In genomic region chr14:24271134-24271833, GRCh38 we compare ENCODE assay signal across 8 cellular contexts. TPM values are rescaled to one million over a fixed set of nuclear protein-coding genes. Genes with fewer than 3 reads are reported as not detected.
DNase-seq lines count a peak whose midpoint lies in the region; ATAC-seq and TF ChIP-seq lines count a peak whose summit lies in the region.

Gene RABGGTA (minus strand): TSS chr14:24271597. CDS start chr14:24271115, 482 bp downstream.

- CTCF ChIA-PET in activated B cell treated with CpG ODN at 0.5 μM for 24 hours (lab: Charles Lee): interaction anchor here (0.6 to 2.5 kb wide), 15 partner anchors 8 to 158 kb away, joined by 3 to 30 read pairs (median 4); partner anchors contain the start of genes CBLN3, DHRS1, KHNYN and MDP1

- H3K36me3 Mint-ChIP-seq in activated B cell treated with CpG ODN at 0.5 μM for 24 hours (ENCODE audit: low read depth): peaks cover 34% of the 10 kb centered on the region

- no peaks in the 10 kb centered on the region for H3K9me3 Mint-ChIP-seq in activated B cell treated with CpG ODN at 0.5 μM for 24 hours

- ATAC-seq in GM18907 (IDR thresholded peaks at IDR 0.05; ENCODE audit: unreplicated experiment): peak; percentile 86
- ATAC-seq in HG03159 (IDR thresholded peaks at IDR 0.05; ENCODE audit: unreplicated experiment): peak; percentile 85
- ATAC-seq in activated B cell treated with CpG ODN at 0.5 μM for 24 hours (ENCODE audit: low read depth): peak; percentile 83

- H3K4me1 Mint-ChIP-seq in activated B cell treated with CpG ODN at 0.5 μM for 24 hours: peaks cover 57% of the 10 kb centered on the region

- DNase-seq in AG08395 (ENCODE audit: low spot score): peak; percentile 96
- DNase-seq in NCI-H2227 (lab: John Stamatoyannopoulos, UW; ENCODE audit: unreplicated experiment): peak; percentile 97
- peak; percentile 88 for DNase-seq in activated B cell treated with CpG ODN at 0.5 μM for 24 hours
- peak in 59 of 61 donors; percentile 11 to 88 (median 72) for DNase-seq in caudate nucleus (lab: John Stamatoyannopoulos, UW)
- DNase-seq in islet precursor cell: peak; percentile 93
- DNase-seq in stimulated activated CD4-positive, alpha-beta T cell treated with anti-CD3 and anti-CD28 coated beads, Interleukin-12 subunit alpha, Interleukin-12 subunit beta, amount 100 ng/mL, for 48 hours (ENCODE audit: low read depth in 2 of 3, low spot score in 1 of 3): peak; percentile 75 to 81 (median 79)

- peak within 1 kb of the TSS; percentile 90 for H3K4me3 Mint-ChIP-seq in activated B cell treated with CpG ODN at 0.5 μM for 24 hours

- TF ChIP-seq CTCF in activated B cell treated with CpG ODN at 0.5 μM for 24 hours (IDR thresholded peaks at IDR 0.05): no peak

- intact Hi-C loops in activated B cell treated with CpG ODN at 0.5 μM for 24 hours (cut with micrococcal nuclease): loop anchor here (1.0 to 5.0 kb wide), 10 partner anchors 8 to 157 kb away; partner anchors contain the start of genes DCAF11, GMPR2, MDP1 and NEDD8

- POLR2A ChIA-PET in activated B cell treated with CpG ODN at 0.5 μM for 24 hours (lab: Charles Lee): interaction anchor here (0.6 to 9.8 kb wide), 29 partner anchors 9 to 176 kb away, joined by 3 to 175 read pairs (median 7); partner anchors contain the start of genes CBLN3, CHMP4A, DCAF11 and DHRS1

- H3K27ac ChIP-seq in caudate nucleus (ENCODE audit: low read depth, low read length): peak within 1 kb of the TSS; percentile 96

- peak within 1 kb of the TSS; percentile 96 for H3K27ac Mint-ChIP-seq in activated B cell treated with CpG ODN at 0.5 μM for 24 hours

- no peaks in the 10 kb centered on the region for H3K27me3 Mint-ChIP-seq in activated B cell treated with CpG ODN at 0.5 μM for 24 hours

RNA-seq across cellular contexts. Expression of gene RABGGTA, which starts in this region (rescaled TPM):
- total RNA-seq in activated B cell treated with CpG ODN at 0.5 μM for 24 hours: 53.6 and 70.5 TPM in 2 replicates

Comparison
In these comparisons a context has a peak if more than half of its experiments do, and no peak if none do; other contexts are left out.
1. Peak in every context shown above with its lines: DNase-seq, ATAC-seq and H3K27ac ChIP-seq.